ENCODE assay signal across 24 cellular contexts in genomic region chr1:51686450-51686849, GRCh38.
A peak's percentile ranks its signal among the peaks of the same experiment; 100 is the strongest.
DNase-seq lines count a peak whose midpoint lies in the region; ATAC-seq and TF ChIP-seq lines count a peak whose summit lies in the region.
"Had no signal": no experiment of that assay in that cellular context is flagged by ENCODE, and none has a peak within 500 bp of the region (broad histone marks: within the 10 kb centered on the region; RNA-seq: fewer than 3 reads in every experiment).

No MANE protein-coding gene starts in this region.

- TF ChIP-seq CTCF in foreskin keratinocyte (conservative IDR thresholded peaks at IDR 0.05) = no peak
- TF ChIP-seq CTCF in type B pancreatic cell (conservative IDR thresholded peaks at IDR 0.05) = no peak

- peak; percentile 61 for ATAC-seq in stimulated activated naive CD8-positive, alpha-beta T cell treated with anti-CD3 and anti-CD28 coated beads, Interleukin-15, Interleukin-2, amounts not matched to agents 100 U/mL and 50 U/mL, for 24 hours
- no peak for ATAC-seq in stimulated activated naive CD8-positive, alpha-beta T cell treated with anti-CD3 and anti-CD28 coated beads, Interleukin-15, amount 100 ng/mL, for 72 hours
- peak; percentile 95 for ATAC-seq in foreskin keratinocyte

- H3K4me1 Mint-ChIP-seq in stimulated activated naive CD8-positive, alpha-beta T cell treated with anti-CD3 and anti-CD28 coated beads, Interleukin-15, amount 100 ng/mL, for 72 hours = peaks cover 16% of the 10 kb centered on the region
- H3K4me1 Mint-ChIP-seq in type B pancreatic cell (ENCODE audit: unreplicated experiment) = peaks cover 13% of the 10 kb centered on the region

- peaks cover 13% of the 10 kb centered on the region for H3K4me1 ChIP-seq in foreskin keratinocyte

- no peak overlapping the region for H3K27ac ChIP-seq in foreskin keratinocyte
- H3K27ac ChIP-seq: 22Rv1, upper lobe of left lung had no signal

- no peaks in the 10 kb centered on the region for H3K27me3 Mint-ChIP-seq in stimulated activated naive CD8-positive, alpha-beta T cell treated with anti-CD3 and anti-CD28 coated beads, Interleukin-15, amount 100 ng/mL, for 72 hours
- no peaks in the 10 kb centered on the region for H3K27me3 Mint-ChIP-seq in type B pancreatic cell
- H3K27me3 Mint-ChIP-seq: central memory CD8-positive, alpha-beta T cell had no signal

- peak; percentile 58 for DNase-seq in DMS53 (lab: John Stamatoyannopoulos, UW)
- no peak for DNase-seq in DMS53 treated with DMSO at 0.1 percent for 48 hours (lab: John Stamatoyannopoulos, UW; ENCODE audit: unreplicated experiment)
- DNase-seq in stimulated activated naive CD8-positive, alpha-beta T cell treated with anti-CD3 and anti-CD28 coated beads, Interleukin-15, Interleukin-2, amounts not matched to agents 100 U/mL and 50 U/mL, for 24 hours = no peak
- no peak for DNase-seq in stimulated activated naive CD8-positive, alpha-beta T cell treated with anti-CD3 and anti-CD28 coated beads, Interleukin-15, amount 100 ng/mL, for 72 hours
- peak; percentile 82 to 92 for DNase-seq in foreskin keratinocyte
- no peak for DNase-seq in type B pancreatic cell (ENCODE audit: extremely low spot score, unreplicated experiment)
- DNase-seq in dedifferentiated amniotic fluid mesenchymal stem cell (ENCODE audit: extremely low spot score) = no peak
- no peak for DNase-seq in DMS79 treated with DMSO at 0.1 percent for 48 hours (lab: John Stamatoyannopoulos, UW)
- DNase-seq: activated CD8-positive, alpha-beta memory T cell treated with anti-CD3 and anti-CD28 coated beads, Interleukin-2, amount 50 U/mL, for 48 hours; activated gamma-delta T cell treated with Interleukin-2 at 50 U/mL for 16 hours; AML-193; anterior cingulate cortex; DMS79; KBM-7; kidney; mesenchymal stem cell; NCI-H1048; NCI-H187 treated with DMSO at 0.1 percent for 48 hours; NCI-H345; NCI-H774; SHP77; upper lobe of left lung had no signal

- no peak overlapping the region for H3K27ac Mint-ChIP-seq in stimulated activated naive CD8-positive, alpha-beta T cell treated with anti-CD3 and anti-CD28 coated beads, Interleukin-15, amount 100 ng/mL, for 72 hours
- peak overlapping the region; percentile 8 for H3K27ac Mint-ChIP-seq in type B pancreatic cell

- H3K36me3 Mint-ChIP-seq in type B pancreatic cell = no peaks in the 10 kb centered on the region

- no peak overlapping the region for H3K4me3 Mint-ChIP-seq in stimulated activated naive CD8-positive, alpha-beta T cell treated with anti-CD3 and anti-CD28 coated beads, Interleukin-15, amount 100 ng/mL, for 72 hours
- no peak overlapping the region for H3K4me3 Mint-ChIP-seq in type B pancreatic cell
- H3K4me3 Mint-ChIP-seq: central memory CD8-positive, alpha-beta T cell had no signal

- H3K9me3 Mint-ChIP-seq in stimulated activated naive CD8-positive, alpha-beta T cell treated with anti-CD3 and anti-CD28 coated beads, Interleukin-15, amount 100 ng/mL, for 72 hours = no peaks in the 10 kb centered on the region
- no peaks in the 10 kb centered on the region for H3K9me3 Mint-ChIP-seq in type B pancreatic cell
- H3K9me3 Mint-ChIP-seq: central memory CD8-positive, alpha-beta T cell had no signal

- H3K27me3 ChIP-seq in foreskin keratinocyte = no peaks in the 10 kb centered on the region
- H3K27me3 ChIP-seq: upper lobe of left lung had no signal

Comparison
In these comparisons a context has a peak if more than half of its experiments do, and no peak if none do; other contexts are left out.
1. DNase-seq: peak in DMS53 (single experiment) and foreskin keratinocyte (2 of 2); none in DMS53 treated with DMSO at 0.1 percent for 48 hours (single experiment), stimulated activated naive CD8-positive, alpha-beta T cell treated with anti-CD3 and anti-CD28 coated beads, Interleukin-15, Interleukin-2, amounts not matched to agents 100 U/mL and 50 U/mL, for 24 hours (single experiment), stimulated activated naive CD8-positive, alpha-beta T cell treated with anti-CD3 and anti-CD28 coated beads, Interleukin-15, amount 100 ng/mL, for 72 hours (0 of 2), type B pancreatic cell (single experiment), dedifferentiated amniotic fluid mesenchymal stem cell (single experiment) and DMS79 treated with DMSO at 0.1 percent for 48 hours (single experiment).